ENCODE assay signal across 9 cellular contexts in the genomic region with DNA sequence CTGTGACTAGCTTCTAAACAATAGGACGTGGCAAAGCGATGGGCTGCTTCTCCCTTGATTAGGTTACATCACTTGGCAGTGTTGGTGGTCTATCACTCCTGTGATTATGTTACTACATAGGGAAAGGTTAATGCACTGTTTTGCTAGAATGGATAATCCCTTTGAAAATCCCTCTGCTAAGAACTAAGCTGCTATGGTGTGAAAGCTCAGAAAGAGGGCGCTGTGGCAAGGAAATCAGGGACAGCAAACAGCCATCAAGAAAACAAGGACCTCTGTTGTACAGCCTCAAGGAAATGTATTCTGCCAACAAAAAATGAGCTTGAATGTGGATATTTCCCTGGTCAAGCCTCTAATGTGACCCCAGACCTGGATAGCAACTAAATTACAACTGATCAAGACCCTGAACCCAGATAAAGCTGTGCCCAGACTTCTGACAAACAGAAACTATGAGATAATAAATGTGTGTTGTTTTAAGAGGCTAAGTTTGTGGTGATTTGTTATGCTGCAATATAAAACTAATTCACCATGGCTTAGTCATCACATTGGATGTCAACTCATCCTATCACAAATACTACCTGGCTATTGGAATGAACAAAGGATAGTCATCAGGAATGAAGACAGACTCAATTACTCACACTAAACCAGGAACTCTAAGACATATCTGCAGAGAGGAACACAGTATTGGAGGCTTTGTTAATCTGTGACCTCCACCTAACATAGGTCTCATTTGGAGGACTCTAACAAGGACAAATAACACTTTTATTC.
DNase-seq lines count a peak whose midpoint lies in the region; ATAC-seq lines count a peak whose summit lies in the region.
"Had no signal": no experiment of that assay in that cellular context is flagged by ENCODE, and none has a peak within 500 bp of the region (broad histone marks: within the 10 kb centered on the region; RNA-seq: fewer than 3 reads in every experiment).

No MANE protein-coding gene starts in this region.

- no peak for ATAC-seq in GM21723 (IDR thresholded peaks at IDR 0.05; ENCODE audit: unreplicated experiment)

- DNase-seq in EH (ENCODE audit: low read depth) (peak; percentile 1), LHCN-M2 (ENCODE audit: low read depth) (peak; percentile 51), brain pericyte (ENCODE audit: low read depth, low spot score) (peak; percentile 20), myocyte (ENCODE audit: low read depth) (peak; percentile 55), mesenteric fat pad (ENCODE audit: low spot score) (no peak), NCI-H2227 treated with DMSO at 0.1 percent for 48 hours (lab: John Stamatoyannopoulos, UW) (no peak)
- no peak for DNase-seq in activated CD4-positive, CD25-positive, alpha-beta regulatory T cell treated with anti-CD3 and anti-CD28 coated beads, Interleukin-2, amount 50 U/mL, for 72 hours
- DNase-seq: pancreas had no signal

Comparison
In these comparisons a context has a peak if more than half of its experiments do, and no peak if none do; other contexts are left out.
1. DNase-seq: peak in EH (single experiment), LHCN-M2 (single experiment), brain pericyte (single experiment) and myocyte (single experiment); none in mesenteric fat pad (single experiment), NCI-H2227 treated with DMSO at 0.1 percent for 48 hours (single experiment) and activated CD4-positive, CD25-positive, alpha-beta regulatory T cell treated with anti-CD3 and anti-CD28 coated beads, Interleukin-2, amount 50 U/mL, for 72 hours (single experiment).